In genomic region chr9:131457746-131458145, GRCh38 we compare ENCODE assay signal across 1 cellular context.
TF ChIP-seq lines count a peak whose summit lies in the region.

No MANE protein-coding gene starts in this region.

TF ChIP-seq in IMR-90, 13 proteins besides CTCF, POLR2A, EP300 and RAD21 (continued from another document):
- TF ChIP-seq RFX5 (IDR thresholded peaks at IDR 0.05; ENCODE audit: low read depth, low read length) (no peak), CHD1 (IDR thresholded peaks at IDR 0.05; ENCODE audit: low read depth, low read length) (no peak), MAZ (IDR thresholded peaks at IDR 0.05; ENCODE audit: borderline replicate concordance, low read depth, low read length) (no peak), CEBPB (IDR thresholded peaks at IDR 0.05; ENCODE audit: low read depth, low read length) (no peak), RCOR1 (IDR thresholded peaks at IDR 0.05; ENCODE audit: insufficient replicate concordance, low read length) (no peak), MAFK (IDR thresholded peaks at IDR 0.05; ENCODE audit: low read depth, low read length) (no peak), MXI1 (IDR thresholded peaks at IDR 0.05; ENCODE audit: borderline replicate concordance, low read depth, low read length) (no peak)
